25 cellular contexts compared by ENCODE assay signal in genomic region chr7:84939888-84940287, GRCh38.
A peak's percentile ranks its signal among the peaks of the same experiment; 100 is the strongest.
DNase-seq lines count a peak whose midpoint lies in the region; ATAC-seq and TF ChIP-seq lines count a peak whose summit lies in the region.
"Had no signal": no experiment of that assay in that cellular context is flagged by ENCODE, and none has a peak within 500 bp of the region (broad histone marks: within the 10 kb centered on the region; RNA-seq: fewer than 3 reads in every experiment).

No MANE protein-coding gene starts in this region.

- DNase-seq in GM03348 (ENCODE audit: low spot score) (peak; percentile 5), IMR-90 (no peak), psoas muscle (peak; percentile 5 to 28), gastrocnemius medialis (no peak)
- DNase-seq: activated CD4-positive, alpha-beta T cell treated with anti-CD3 and anti-CD28 coated beads, Interleukin-2, amount 10 ng/mL, durations not matched to agents 24 days and 14 days; activated naive CD4-positive, alpha-beta T cell; activated T-cell treated with anti-CD3 and anti-CD28 coated beads, Interleukin-2, amount 50 U/mL, for 4 hours; COR-L47; DMS53; Kasumi-1; NCI-H187; NCI-H524 treated with DMSO at 0.1 percent for 48 hours; NK-92 treated with Interleukin-12 subunit alpha and Interleukin-12 subunit beta, amount 100 ng/mL, for 24 hours; nucleus accumbens; SJCRH30; stimulated activated CD4-positive, alpha-beta T cell treated with anti-CD3 and anti-CD28 coated beads, Interleukin-2, amount 100 ng/mL, for 24 hours; T1000 had no signal

- intact Hi-C loops in IMR-90 (cut with micrococcal nuclease) (no loop called here), psoas muscle (cut with DNase I) (no loop called here), gastrocnemius medialis (cut with DNase I; ENCODE audit: low total_unique reads) (no loop called here)

- no peak overlapping the region for H4K91ac ChIP-seq in IMR-90 (ENCODE audit: insufficient read depth, low read depth, low read length)

- H3K36me3 ChIP-seq in IMR-90 (ENCODE audit: control insufficient read depth, insufficient read depth, low read length) (no peaks in the 10 kb centered on the region), gastroesophageal sphincter (no peaks in the 10 kb centered on the region), psoas muscle (ENCODE audit: insufficient read depth in 1 of 2, low read depth in 1 of 2) (no peaks in the 10 kb centered on the region), gastrocnemius medialis (no peaks in the 10 kb centered on the region)
- H3K36me3 ChIP-seq: BLaER1 treated with 17β-estradiol and CSF1 and Interleukin-3, amounts not matched to agents 10 nM and 100 nM; HAP-1; heart left ventricle; SJCRH30 had no signal

- POLR2A ChIA-PET in IMR-90 (lab: Charles Lee; ENCODE audit: unreplicated experiment), result no interaction called here

- H3K79me1 ChIP-seq in IMR-90 (ENCODE audit: low read depth in 1 of 2, low read length in 2 of 2), result no peaks in the 10 kb centered on the region

- no peak for TF ChIP-seq EP300 in gastroesophageal sphincter (IDR thresholded peaks at IDR 0.05)

- no peak overlapping the region for H2BK120ac ChIP-seq in IMR-90 (ENCODE audit: low read depth, low read length)

- no peaks in the 10 kb centered on the region for H4K20me1 ChIP-seq in IMR-90 (ENCODE audit: insufficient read depth, low read length)
- H4K20me1 ChIP-seq: BLaER1 treated with 17β-estradiol and CSF1 and Interleukin-3, amounts not matched to agents 10 nM and 100 nM had no signal

- no peak for TF ChIP-seq RAD21 in IMR-90 (IDR thresholded peaks at IDR 0.05; ENCODE audit: low read length)

- H4K5ac ChIP-seq in IMR-90 (ENCODE audit: low read depth, low read length), result no peak overlapping the region

- no peak overlapping the region for H3K23ac ChIP-seq in IMR-90 (ENCODE audit: low read depth, low read length)

- no peaks in the 10 kb centered on the region for H3K9me1 ChIP-seq in IMR-90 (ENCODE audit: insufficient read depth, low read length)

- no peak overlapping the region for H2BK5ac ChIP-seq in IMR-90 (ENCODE audit: low read depth, low read length, poor library complexity, severe bottlenecking)

- no TSS peak for BruUV-seq in IMR-90 (replicated peaks; lab: Mats Ljungman, UMichigan)

- no peak overlapping the region for H2BK20ac ChIP-seq in IMR-90 (ENCODE audit: low read depth, low read length)

- H3K4me2 ChIP-seq in IMR-90 (ENCODE audit: low read depth, low read length), result no peak overlapping the region
- H3K4me2 ChIP-seq: BLaER1 treated with 17β-estradiol and CSF1 and Interleukin-3, amounts not matched to agents 10 nM and 100 nM; smooth muscle cell had no signal

- H2AK9ac ChIP-seq in IMR-90 (replicated peaks; ENCODE audit: low read depth, low read length, poor library complexity), result no peak overlapping the region

- H3K4ac ChIP-seq in IMR-90 (ENCODE audit: low read depth, low read length), result no peak overlapping the region

- H3K27me3 ChIP-seq in IMR-90 (ENCODE audit: control insufficient read depth, insufficient read depth, low read length) (no peaks in the 10 kb centered on the region), gastroesophageal sphincter (no peaks in the 10 kb centered on the region), psoas muscle (ENCODE audit: insufficient read depth in 3 of 3, low read length in 2 of 3) (no peaks in the 10 kb centered on the region), gastrocnemius medialis (no peaks in the 10 kb centered on the region)
- H3K27me3 ChIP-seq: BLaER1 treated with 17β-estradiol and CSF1 and Interleukin-3, amounts not matched to agents 10 nM and 100 nM; heart left ventricle; SJCRH30 had no signal

- no peak overlapping the region for H3K14ac ChIP-seq in IMR-90 (replicated peaks; ENCODE audit: low read depth, low read length)

- H2BK15ac ChIP-seq in IMR-90 (ENCODE audit: low read depth, low read length), result no peak overlapping the region

- no peak overlapping the region for H2AFZ ChIP-seq in IMR-90 (replicated peaks; ENCODE audit: low read length, poor library complexity)

- no peak overlapping the region for H3K9ac ChIP-seq in IMR-90 (ENCODE audit: low read depth, low read length)
- H3K9ac ChIP-seq: BLaER1 treated with 17β-estradiol and CSF1 and Interleukin-3, amounts not matched to agents 10 nM and 100 nM had no signal

- no peak overlapping the region for H2AK5ac ChIP-seq in IMR-90 (ENCODE audit: low read depth, low read length)

- no peaks in the 10 kb centered on the region for H3K4me1 ChIP-seq in IMR-90 (ENCODE audit: control insufficient read depth, insufficient read depth, low read length)
- peaks cover 0 to 5% (median 0%) of the 10 kb centered on the region in 3 donors for H3K4me1 ChIP-seq in gastroesophageal sphincter
- H3K4me1 ChIP-seq in psoas muscle, result no peaks in the 10 kb centered on the region
- no peaks in the 10 kb centered on the region for H3K4me1 ChIP-seq in gastrocnemius medialis
- H3K4me1 ChIP-seq: BLaER1 treated with 17β-estradiol and CSF1 and Interleukin-3, amounts not matched to agents 10 nM and 100 nM; HAP-1; heart left ventricle had no signal

- H3K56ac ChIP-seq in IMR-90 (ENCODE audit: extremely low read depth, insufficient read depth, low read length), result no peak overlapping the region

- H3K9me3 ChIP-seq in IMR-90 (ENCODE audit: control insufficient read depth, insufficient read depth, low read length) (peaks cover 2% of the 10 kb centered on the region; the same call in 1 of the 2 replicates), gastroesophageal sphincter (no peaks in the 10 kb centered on the region), psoas muscle (no peaks in the 10 kb centered on the region), gastrocnemius medialis (no peaks in the 10 kb centered on the region)
- H3K9me3 ChIP-seq: HAP-1, SJCRH30 had no signal

- no peak for TF ChIP-seq POLR2A in IMR-90 (IDR thresholded peaks at IDR 0.05; ENCODE audit: low read depth, low read length)
- TF ChIP-seq POLR2A in gastroesophageal sphincter (IDR thresholded peaks at IDR 0.05), result no peak
- TF ChIP-seq POLR2A in gastrocnemius medialis (IDR thresholded peaks at IDR 0.05), result no peak

- 99% methylated on average over 16 of the region's 32 CpGs; no CpG with 5 or more reads in 1 of the 2 experiments for WGBS in IMR-90 (ENCODE audit: extremely low coverage in 2 of 2, insufficient read length in 1 of 2), 2 experiments
- WGBS in gastroesophageal sphincter (ENCODE audit: low coverage in 1 of 2), 2 donors, result 97% methylated on average over 5 of the region's 32 CpGs; no CpG with 5 or more reads in 1 of the 2 donors
- 93 to 97% (median 94%) methylated on average over 32 of the region's 32 CpGs for WGBS in psoas muscle, 3 donors

- H3K27ac ChIP-seq in IMR-90 (ENCODE audit: insufficient read depth, low read length), result no peak overlapping the region; the same call in 1 of the 2 replicates
- no peak overlapping the region for H3K27ac ChIP-seq in gastroesophageal sphincter
- H3K27ac ChIP-seq in psoas muscle, result no peak overlapping the region
- no peak overlapping the region for H3K27ac ChIP-seq in gastrocnemius medialis
- H3K27ac ChIP-seq: BLaER1 treated with 17β-estradiol and CSF1 and Interleukin-3, amounts not matched to agents 10 nM and 100 nM; heart left ventricle; HL-60; SJCRH30 had no signal

- CTCF ChIA-PET in IMR-90 (lab: Yijun Ruan, JAX), result no interaction called here

- in situ Hi-C loops in IMR-90 (cut with MboI; ENCODE audit: low sequenced_read_pairs), result no loop called here
- in situ Hi-C loops in gastrocnemius medialis (cut with MboI; ENCODE audit: low sequenced_read_pairs in 4 of 4), result no loop called here

- no peak overlapping the region for H3K18ac ChIP-seq in IMR-90 (ENCODE audit: low read depth, low read length)

- no peak overlapping the region for H4K8ac ChIP-seq in IMR-90 (ENCODE audit: low read depth in 2 of 2, low read length in 2 of 2)

- dilution Hi-C loops in IMR-90 (cut with HindIII; ENCODE audit: low sequenced_read_pairs, unreplicated experiment), result no loop called here

- peak overlapping the region; percentile 45 for H3K4me3 ChIP-seq in IMR-90 (ENCODE audit: insufficient read depth, low read depth, low read length)
- H3K4me3 ChIP-seq in gastroesophageal sphincter, result no peak overlapping the region
- no peak overlapping the region for H3K4me3 ChIP-seq in psoas muscle
- no peak overlapping the region for H3K4me3 ChIP-seq in gastrocnemius medialis
- H3K4me3 ChIP-seq: BLaER1 treated with 17β-estradiol and CSF1 and Interleukin-3, amounts not matched to agents 10 nM and 100 nM; HAP-1; heart left ventricle; SJCRH30; smooth muscle cell had no signal

- TF ChIP-seq CTCF in IMR-90 (conservative IDR thresholded peaks at IDR 0.05; ENCODE audit: low read depth, low read length) (no peak), gastroesophageal sphincter (IDR thresholded peaks at IDR 0.05) (no peak), psoas muscle (IDR thresholded peaks at IDR 0.05) (no peak), gastrocnemius medialis (IDR thresholded peaks at IDR 0.05 in 4 of 5, conservative IDR thresholded peaks at IDR 0.05 in 1 of 5) (no peak)

- ATAC-seq in IMR-90 (ENCODE audit: low read depth) (no peak), gastroesophageal sphincter (peak; percentile 16), psoas muscle (no peak), GM21529 (IDR thresholded peaks at IDR 0.05; ENCODE audit: unreplicated experiment) (no peak), HG02571 (IDR thresholded peaks at IDR 0.05; ENCODE audit: unreplicated experiment) (no peak), gastrocnemius medialis (no peak)

TF ChIP-seq in IMR-90, 13 proteins besides CTCF, POLR2A, EP300 and RAD21 (continues in another document):
- TF ChIP-seq BHLHE40 (IDR thresholded peaks at IDR 0.05; ENCODE audit: low read depth, low read length) (no peak), MAZ (IDR thresholded peaks at IDR 0.05; ENCODE audit: borderline replicate concordance, low read depth, low read length) (no peak), NFE2L2 (IDR thresholded peaks at IDR 0.05; ENCODE audit: low read depth, low read length) (no peak), RFX5 (IDR thresholded peaks at IDR 0.05; ENCODE audit: low read depth, low read length) (no peak), MXI1 (IDR thresholded peaks at IDR 0.05; ENCODE audit: borderline replicate concordance, low read depth, low read length) (no peak), RCOR1 (IDR thresholded peaks at IDR 0.05; ENCODE audit: insufficient replicate concordance, low read length) (no peak), CEBPB (IDR thresholded peaks at IDR 0.05; ENCODE audit: low read depth, low read length) (no peak), MAFK (IDR thresholded peaks at IDR 0.05; ENCODE audit: low read depth, low read length) (no peak), SMC3 (IDR thresholded peaks at IDR 0.05; ENCODE audit: low read depth, low read length) (no peak), ELK1 (IDR thresholded peaks at IDR 0.05; ENCODE audit: borderline replicate concordance, low read depth, low read length) (no peak)

Comparison
In these comparisons a context has a peak if more than half of its experiments do, and no peak if none do; other contexts are left out.
1. DNase-seq: peak in GM03348 (single experiment) and psoas muscle (2 of 2); none in IMR-90 (single experiment) and gastrocnemius medialis (0 of 2).